Comparison of ENCODE assay signal across 1 cellular context in the genomic region with DNA sequence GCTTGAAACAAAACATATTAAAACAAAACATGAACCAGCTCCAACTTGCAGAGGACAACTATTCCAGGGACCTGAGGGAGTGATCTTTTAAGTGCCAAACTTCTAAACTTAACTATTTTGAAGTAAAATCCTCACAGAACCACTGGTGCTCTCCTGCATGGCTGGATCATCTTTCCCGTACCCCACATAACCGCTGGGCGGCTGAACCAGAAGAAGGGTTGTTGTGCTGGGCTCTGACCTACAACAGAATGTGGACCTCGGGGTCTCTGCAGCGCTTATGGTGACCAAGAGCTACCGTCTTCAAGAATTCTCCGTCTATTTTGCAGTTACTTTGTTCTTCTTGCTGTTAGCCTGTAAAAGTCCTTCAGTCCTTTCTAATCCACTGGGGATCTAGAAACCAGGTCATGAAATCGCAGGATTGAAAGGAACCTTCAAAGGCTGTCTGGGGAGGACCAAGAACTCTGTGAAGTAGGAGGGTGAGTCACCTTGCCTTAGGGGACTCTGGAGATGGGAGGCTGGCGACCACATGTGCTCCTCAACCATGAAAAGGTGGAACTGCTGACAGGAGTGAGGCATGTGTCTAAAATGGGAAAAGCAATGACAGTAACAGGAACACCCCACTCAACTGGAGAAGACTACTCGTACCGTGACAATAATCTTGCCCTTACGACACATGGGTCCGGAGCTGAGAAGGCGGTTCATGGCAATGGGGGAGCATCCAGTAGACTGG.
TF ChIP-seq lines count a peak whose summit lies in the region.

No MANE protein-coding gene starts in this region.

TF ChIP-seq in endothelial cell of umbilical vein, 7 proteins besides CTCF, POLR2A, EP300 and RAD21:
- TF ChIP-seq POLR2AphosphoS5 (IDR thresholded peaks at IDR 0.05; ENCODE audit: insufficient read depth, low read depth, low read length), result no peak
- TF ChIP-seq MYC (IDR thresholded peaks at IDR 0.05; ENCODE audit: low read depth, low read length), result no peak
- TF ChIP-seq FOS (IDR thresholded peaks at IDR 0.05; ENCODE audit: borderline replicate concordance, insufficient read depth, low read length), result no peak
- TF ChIP-seq EZH2 (IDR thresholded peaks at IDR 0.05; ENCODE audit: borderline replicate concordance, low read depth, low read length, severe bottlenecking), result no peak
- TF ChIP-seq, protein P1, sequence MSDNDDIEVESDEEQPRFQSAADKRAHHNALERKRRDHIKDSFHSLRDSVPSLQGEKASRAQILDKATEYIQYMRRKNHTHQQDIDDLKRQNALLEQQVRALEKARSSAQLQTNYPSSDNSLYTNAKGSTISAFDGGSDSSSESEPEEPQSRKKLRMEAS (IDR thresholded peaks at IDR 0.05; ENCODE audit: insufficient read depth, insufficient read length), result no peak
- TF ChIP-seq GATA2 (IDR thresholded peaks at IDR 0.05; ENCODE audit: insufficient read depth, insufficient read length, low read depth, low read length), result no peak
- TF ChIP-seq JUN (IDR thresholded peaks at IDR 0.05; ENCODE audit: borderline replicate concordance, insufficient read depth, insufficient read length, low read depth), result no peak
TF ChIP-seq in endothelial cell of umbilical vein: peak in this region for 0.
